Comparison of ENCODE assay signal across 14 cellular contexts in genomic region chr13:50701469-50701868, GRCh38.
DNase-seq lines count a peak whose midpoint lies in the region; TF ChIP-seq lines count a peak whose summit lies in the region.
"Had no signal": no experiment of that assay in that cellular context is flagged by ENCODE, and none has a peak within 500 bp of the region (broad histone marks: within the 10 kb centered on the region; RNA-seq: fewer than 3 reads in every experiment).

No MANE protein-coding gene starts in this region.

- TF ChIP-seq EP300 in neural cell (conservative IDR thresholded peaks at IDR 0.05; ENCODE audit: poor library complexity, severe bottlenecking), result peak; percentile 86

- no peaks in the 10 kb centered on the region for H3K9me2 ChIP-seq in neural cell (ENCODE audit: insufficient read depth, low read length)

- DNase-seq in DMS 273 (lab: John Stamatoyannopoulos, UW; ENCODE audit: unreplicated experiment) (peak; percentile 5), DMS 273 treated with DMSO at 0.1 percent for 48 hours (lab: John Stamatoyannopoulos, UW) (no peak), NCI-H82 (lab: John Stamatoyannopoulos, UW) (peak; percentile 22), NCI-H82 treated with DMSO at 0.1 percent for 48 hours (lab: John Stamatoyannopoulos, UW; ENCODE audit: unreplicated experiment) (no peak), SK-N-DZ (ENCODE audit: low spot score) (peak; percentile 40), hypothalamus (lab: John Stamatoyannopoulos, UW) (no peak), amygdala (lab: John Stamatoyannopoulos, UW) (no peak)
- DNase-seq: CD4-positive, CD25-positive, alpha-beta regulatory T cell; DMS79; GDM1 had no signal

- peak overlapping the region; percentile 38 for H3K9ac ChIP-seq in neural cell (ENCODE audit: low read length)
- H3K9ac ChIP-seq: BLaER1 treated with 17β-estradiol and CSF1 and Interleukin-3, amounts not matched to agents 10 nM and 100 nM had no signal

- H4K20me1 ChIP-seq in neural cell (ENCODE audit: insufficient read depth), result no peaks in the 10 kb centered on the region
- H4K20me1 ChIP-seq: BLaER1 treated with 17β-estradiol and CSF1 and Interleukin-3, amounts not matched to agents 10 nM and 100 nM had no signal

- H3K4me2 ChIP-seq in neural cell (ENCODE audit: low read length), result peak overlapping the region; percentile 3

- peaks cover 5% of the 10 kb centered on the region for H3F3A ChIP-seq in neural cell (ENCODE audit: insufficient read depth, low read length, poor library complexity, severe bottlenecking)

- H3K36me3 ChIP-seq in neural cell (ENCODE audit: insufficient read depth, low read length), result no peaks in the 10 kb centered on the region
- H3K36me3 ChIP-seq: BLaER1 treated with 17β-estradiol and CSF1 and Interleukin-3, amounts not matched to agents 10 nM and 100 nM; HAP-1 had no signal

- TF ChIP-seq RAD21 in neural cell (conservative IDR thresholded peaks at IDR 0.05), result no peak

- H3K9me3 ChIP-seq in neural cell (ENCODE audit: low read length), result no peaks in the 10 kb centered on the region
- H3K9me3 ChIP-seq: HAP-1 had no signal

- H3K27me3 ChIP-seq in neural cell (ENCODE audit: insufficient read depth, low read depth, low read length), result no peaks in the 10 kb centered on the region
- H3K27me3 ChIP-seq: BLaER1 treated with 17β-estradiol and CSF1 and Interleukin-3, amounts not matched to agents 10 nM and 100 nM had no signal

- no peak for TF ChIP-seq CTCF in neural cell (IDR thresholded peaks at IDR 0.05; ENCODE audit: poor library complexity, severe bottlenecking)

- H3K27ac ChIP-seq in neural cell (ENCODE audit: low read length), result peak overlapping the region; percentile 78
- H3K27ac ChIP-seq: 22Rv1; BLaER1 treated with 17β-estradiol and CSF1 and Interleukin-3, amounts not matched to agents 10 nM and 100 nM had no signal

- H2AFZ ChIP-seq in neural cell (ENCODE audit: low read depth, low read length), result peak overlapping the region; percentile 24

- no peaks in the 10 kb centered on the region for H3K79me2 ChIP-seq in neural cell (replicated peaks; ENCODE audit: insufficient read depth, low read length)

- H3K4me3 ChIP-seq in neural cell (ENCODE audit: low read length), result peak overlapping the region; percentile 32
- H3K4me3 ChIP-seq: BLaER1 treated with 17β-estradiol and CSF1 and Interleukin-3, amounts not matched to agents 10 nM and 100 nM; HAP-1 had no signal

TF ChIP-seq in neural cell, 6 proteins besides CTCF, POLR2A, EP300 and RAD21:
- TF ChIP-seq TAF1 (IDR thresholded peaks at IDR 0.05; ENCODE audit: low read depth) (no peak), SMC3 (conservative IDR thresholded peaks at IDR 0.05; ENCODE audit: poor library complexity) (peak; percentile 27), MXI1 (conservative IDR thresholded peaks at IDR 0.05; ENCODE audit: poor library complexity, severe bottlenecking) (peak; percentile 18), EZH2 (IDR thresholded peaks at IDR 0.05; ENCODE audit: borderline replicate concordance, insufficient read depth, low read length, poor library complexity, severe bottlenecking) (no peak), POLR2AphosphoS5 (IDR thresholded peaks at IDR 0.05) (peak; percentile 70), REST (IDR thresholded peaks at IDR 0.05; ENCODE audit: borderline replicate concordance) (peak; percentile 21)

Comparison
In these comparisons a context has a peak if more than half of its experiments do, and no peak if none do; other contexts are left out.
1. DNase-seq: peak in DMS 273 (single experiment), NCI-H82 (single experiment) and SK-N-DZ (single experiment); none in DMS 273 treated with DMSO at 0.1 percent for 48 hours (single experiment), NCI-H82 treated with DMSO at 0.1 percent for 48 hours (single experiment), hypothalamus (0 of 51) and amygdala (0 of 56).